Comparison of ENCODE assay signal across 8 cellular contexts in the genomic region with DNA sequence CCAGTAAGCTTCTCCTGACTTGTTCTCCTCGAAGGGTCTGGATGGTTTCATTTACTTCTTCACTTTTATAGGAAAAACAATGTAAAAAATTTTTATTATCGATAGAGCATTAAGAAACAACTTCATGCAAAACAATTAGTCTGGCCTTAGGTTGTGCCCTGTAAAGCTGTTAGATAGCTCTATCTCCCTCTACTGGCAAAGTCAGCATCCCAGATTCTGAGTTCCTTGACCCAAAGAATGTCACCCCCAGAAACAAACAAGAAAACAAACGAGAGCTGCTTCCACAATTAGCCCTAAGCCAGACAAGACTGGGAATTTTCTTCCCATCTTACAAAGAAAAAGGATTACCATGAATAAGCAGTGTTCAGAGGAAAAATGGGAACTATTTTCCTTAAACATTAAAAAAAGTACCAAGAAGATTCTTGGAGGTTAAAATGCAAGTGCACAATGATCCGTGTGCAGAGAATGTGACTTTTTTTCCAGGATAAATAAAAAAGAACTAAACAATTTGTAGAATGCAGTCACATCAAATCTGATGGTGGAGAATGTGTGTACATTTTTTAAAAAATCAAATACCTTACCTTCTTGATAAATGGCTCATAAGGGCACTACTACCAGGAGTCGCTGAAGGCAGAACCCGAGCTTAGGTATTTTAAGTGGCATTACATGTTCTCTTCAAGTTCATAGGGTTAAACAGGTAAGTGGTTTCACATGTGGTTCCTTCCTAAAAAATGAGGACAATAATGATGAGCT.
DNase-seq lines count a peak whose midpoint lies in the region; ATAC-seq and FAIRE-seq lines count a peak whose summit lies in the region.

No MANE protein-coding gene starts in this region.

- H3K9me3 ChIP-seq in adipocyte (ENCODE audit: control insufficient read depth, low read length), result no peaks in the 10 kb centered on the region
- H3K9me3 ChIP-seq in MG63, result no peaks in the 10 kb centered on the region

- no peaks in the 10 kb centered on the region for H3K36me3 Mint-ChIP-seq in activated CD4-positive, alpha-beta memory T cell treated with anti-CD3 and anti-CD28 coated beads, Interleukin-2, amount 10 ng/mL, durations not matched to agents 7 days and 5 days (ENCODE audit: low read depth)

- POLR2A ChIA-PET in activated CD4-positive, alpha-beta memory T cell treated with anti-CD3 and anti-CD28 coated beads, Interleukin-2, amount 10 ng/mL, durations not matched to agents 7 days and 5 days (lab: Charles Lee), result no interaction called here

- H3K4me1 Mint-ChIP-seq in activated CD4-positive, alpha-beta memory T cell treated with anti-CD3 and anti-CD28 coated beads, Interleukin-2, amount 10 ng/mL, durations not matched to agents 7 days and 5 days, result no peaks in the 10 kb centered on the region

- CTCF ChIA-PET in activated CD4-positive, alpha-beta memory T cell treated with anti-CD3 and anti-CD28 coated beads, Interleukin-2, amount 10 ng/mL, durations not matched to agents 7 days and 5 days (lab: Charles Lee), result interaction anchor here (1.2 kb wide), 1 partner anchor 484 kb away, joined by 4 read pairs; no protein-coding TSS in a partner anchor

- ATAC-seq in GM18517 (IDR thresholded peaks at IDR 0.05; ENCODE audit: unreplicated experiment), result no peak

- no peak overlapping the region for H3K27ac Mint-ChIP-seq in activated CD4-positive, alpha-beta memory T cell treated with anti-CD3 and anti-CD28 coated beads, Interleukin-2, amount 10 ng/mL, durations not matched to agents 7 days and 5 days

- H3K4me3 ChIP-seq in adipocyte (ENCODE audit: low read length) (no peak overlapping the region), MG63 (no peak overlapping the region)

- H3K4me1 ChIP-seq in adipocyte (ENCODE audit: control insufficient read depth, insufficient read depth, low read length), result peaks cover 15% of the 10 kb centered on the region

- peak overlapping the region; percentile 57 for H3K9ac ChIP-seq in adipocyte (ENCODE audit: low read length)

- DNase-seq in DMS114 treated with DMSO at 0.1 percent for 48 hours (lab: John Stamatoyannopoulos, UW; ENCODE audit: unreplicated experiment) (peak; percentile 23), HTR-8/SVneo (ENCODE audit: insufficient read length, low spot score) (peak; percentile 32), adipocyte (ENCODE audit: low read depth) (peak; percentile 84), iris pigment epithelial cell (ENCODE audit: low read depth) (peak; percentile 65), MG63 (no peak)
- no peak for DNase-seq in activated CD4-positive, alpha-beta memory T cell treated with anti-CD3 and anti-CD28 coated beads, Interleukin-2, amount 10 ng/mL, durations not matched to agents 7 days and 5 days
- no peak for DNase-seq in activated naive CD4-positive, alpha-beta T cell treated with anti-CD3 and anti-CD28 coated beads, Interleukin-2, amount 50 U/mL, for 16 hours

- H3K36me3 ChIP-seq in adipocyte (ENCODE audit: control insufficient read depth, insufficient read depth, low read length, severe bottlenecking) (no peaks in the 10 kb centered on the region), MG63 (no peaks in the 10 kb centered on the region)

- no peaks in the 10 kb centered on the region for H3K27me3 Mint-ChIP-seq in activated CD4-positive, alpha-beta memory T cell treated with anti-CD3 and anti-CD28 coated beads, Interleukin-2, amount 10 ng/mL, durations not matched to agents 7 days and 5 days

- H3K9me3 Mint-ChIP-seq in activated CD4-positive, alpha-beta memory T cell treated with anti-CD3 and anti-CD28 coated beads, Interleukin-2, amount 10 ng/mL, durations not matched to agents 7 days and 5 days, result no peaks in the 10 kb centered on the region

- H3K4me3 Mint-ChIP-seq in activated CD4-positive, alpha-beta memory T cell treated with anti-CD3 and anti-CD28 coated beads, Interleukin-2, amount 10 ng/mL, durations not matched to agents 7 days and 5 days, result no peak overlapping the region

- H3K27me3 ChIP-seq in adipocyte (replicated peaks; ENCODE audit: control insufficient read depth, insufficient read depth, low read length) (no peaks in the 10 kb centered on the region), MG63 (no peaks in the 10 kb centered on the region)

- no peak for FAIRE-seq in HTR-8/SVneo (lab: Jason Lieb, UNC)

Comparison
In these comparisons a context has a peak if more than half of its experiments do, and no peak if none do; other contexts are left out.
1. DNase-seq: peak in DMS114 treated with DMSO at 0.1 percent for 48 hours (single experiment), HTR-8/SVneo (single experiment), adipocyte (single experiment) and iris pigment epithelial cell (single experiment); none in activated CD4-positive, alpha-beta memory T cell treated with anti-CD3 and anti-CD28 coated beads, Interleukin-2, amount 10 ng/mL, durations not matched to agents 7 days and 5 days (single experiment), activated naive CD4-positive, alpha-beta T cell treated with anti-CD3 and anti-CD28 coated beads, Interleukin-2, amount 50 U/mL, for 16 hours (single experiment) and MG63 (single experiment).